15 cellular contexts compared by ENCODE assay signal in the genomic region with DNA sequence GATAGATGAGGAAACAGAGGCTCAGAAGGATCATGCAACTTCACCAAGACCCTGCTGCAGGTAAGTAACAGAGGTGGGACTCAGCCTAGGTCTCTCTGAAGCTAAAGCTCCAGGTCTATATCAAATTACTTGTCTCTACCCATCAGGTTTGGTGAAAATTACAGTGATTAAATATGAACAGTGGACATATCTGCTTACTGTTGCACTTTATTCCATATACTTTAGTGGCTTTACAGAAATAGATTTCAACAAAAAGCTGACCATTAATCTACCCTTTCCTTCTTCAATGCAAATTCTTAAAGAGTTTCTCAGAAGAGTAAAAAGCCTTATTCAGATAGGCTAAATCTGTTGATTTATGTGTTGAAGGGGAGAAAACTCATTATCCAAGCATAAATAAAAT.
"Had no signal": no experiment of that assay in that cellular context is flagged by ENCODE, and none has a peak within 500 bp of the region (broad histone marks: within the 10 kb centered on the region; RNA-seq: fewer than 3 reads in every experiment).

No MANE protein-coding gene starts in this region.

- H3K4me3 Mint-ChIP-seq: activated CD4-positive, alpha-beta T cell treated with anti-CD3 and anti-CD28 coated beads, Interleukin-2, amount 10 ng/mL, durations not matched to agents 24 days and 14 days; activated T-helper 1 cell treated with anti-CD3 and anti-CD28 coated beads, Interleukin-12 subunit alpha, Interleukin-12 subunit beta, Interleukin-2, Interleukin-4 antibody, amounts not matched to agents 30 ng/mL and 10 ng/mL and 1 ng/mL, durations not matched to agents 14 hours and 24 hours and 36 hours; mesothelial cell of epicardium had no signal

- H3K27ac Mint-ChIP-seq: activated CD4-positive, alpha-beta T cell treated with anti-CD3 and anti-CD28 coated beads, Interleukin-2, amount 10 ng/mL, durations not matched to agents 24 days and 14 days; activated T-helper 1 cell treated with anti-CD3 and anti-CD28 coated beads, Interleukin-12 subunit alpha, Interleukin-12 subunit beta, Interleukin-2, Interleukin-4 antibody, amounts not matched to agents 30 ng/mL and 10 ng/mL and 1 ng/mL, durations not matched to agents 14 hours and 24 hours and 36 hours; mesothelial cell of epicardium had no signal

- H3K9me3 ChIP-seq: lower lobe of right lung, tibial nerve, uterus had no signal

- H3K27me3 ChIP-seq: cardiac muscle cell, tibial nerve, uterus had no signal

- DNase-seq: activated CD4-positive, alpha-beta T cell treated with anti-CD3 and anti-CD28 coated beads, Interleukin-2, amount 10 ng/mL, durations not matched to agents 24 days and 14 days; activated CD4-positive, CD25-positive, alpha-beta regulatory T cell; activated CD8-positive, alpha-beta memory T cell treated with anti-CD3 and anti-CD28 coated beads for 24 hours; left colon; lower lobe of right lung; retina; stimulated activated CD4-positive, alpha-beta T cell treated with anti-CD3 and anti-CD28 coated beads, Interleukin-4, amount 100 ng/mL, for 24 hours; stimulated activated naive CD4-positive, alpha-beta T cell treated with Interleukin-2 at 50 U/mL for 16 hours; substantia nigra; uterus had no signal

- H3K27me3 Mint-ChIP-seq: activated CD4-positive, alpha-beta T cell treated with anti-CD3 and anti-CD28 coated beads, Interleukin-2, amount 10 ng/mL, durations not matched to agents 24 days and 14 days had no signal

- H3K4me1 ChIP-seq: lower lobe of right lung, uterus had no signal

- H3K36me3 ChIP-seq: cardiac muscle cell, tibial nerve, uterus had no signal

- H3K4me3 ChIP-seq: cardiac muscle cell, lower lobe of right lung, tibial nerve, uterus had no signal

- H3K27ac ChIP-seq: cardiac muscle cell, lower lobe of right lung, tibial nerve, uterus had no signal

- ATAC-seq: esophagus mucosa, left colon, lower lobe of right lung had no signal
